ENCODE assay signal across 8 cellular contexts in genomic region chr11:117095301-117096139, GRCh38. TPM values are rescaled to one million over a fixed set of nuclear protein-coding genes. Genes with fewer than 3 reads are reported as not detected.
DNase-seq lines count a peak whose midpoint lies in the region; ATAC-seq lines count a peak whose summit lies in the region.

No MANE protein-coding gene starts in this region.

- peak overlapping the region; percentile 77 to 96 (median 93) for H3K4me2 ChIP-seq in BLaER1 treated with 17β-estradiol and CSF1 and Interleukin-3, amounts not matched to agents 10 nM and 100 nM

- peaks cover 55 to 74% (median 66%) of the 10 kb centered on the region in 11 experiments for H4K20me1 ChIP-seq in BLaER1 treated with 17β-estradiol and CSF1 and Interleukin-3, amounts not matched to agents 10 nM and 100 nM

- ATAC-seq in memory B cell (ENCODE audit: low read depth) (no peak), HG03280 (IDR thresholded peaks at IDR 0.05; ENCODE audit: unreplicated experiment) (no peak), GM21786 (IDR thresholded peaks at IDR 0.05; ENCODE audit: unreplicated experiment) (no peak)

- DNase-seq in KG1 (lab: John Stamatoyannopoulos, UW) (peak; percentile 31), astrocyte of the hippocampus (ENCODE audit: low read depth, low spot score) (peak; percentile 21), memory B cell (ENCODE audit: low spot score in 2 of 2) (no peak), ureter (ENCODE audit: low spot score) (no peak)
- DNase-seq in stimulated activated CD4-positive, alpha-beta T cell treated with anti-CD3 and anti-CD28 coated beads, Interleukin-4, amount 100 ng/mL, for 4 hours, result no peak

- peak overlapping the region; percentile 100 for H3K27ac Mint-ChIP-seq in memory B cell

- H3K9me3 Mint-ChIP-seq in memory B cell, result peaks cover 4% of the 10 kb centered on the region

- H3K4me3 Mint-ChIP-seq in memory B cell, result peak overlapping the region; percentile 92

- H3K36me3 ChIP-seq in BLaER1 treated with 17β-estradiol and CSF1 and Interleukin-3, amounts not matched to agents 10 nM and 100 nM, result peaks cover 0 to 18% (median 7%) of the 10 kb centered on the region in 11 experiments; a peak in 10 of 22 replicates

- H3K27me3 Mint-ChIP-seq in memory B cell, result no peaks in the 10 kb centered on the region

- H3K4me1 Mint-ChIP-seq in memory B cell, result peaks cover 63% of the 10 kb centered on the region

- H3K36me3 Mint-ChIP-seq in memory B cell, result peaks cover 9% of the 10 kb centered on the region

- H3K27ac ChIP-seq in BLaER1 treated with 17β-estradiol and CSF1 and Interleukin-3, amounts not matched to agents 10 nM and 100 nM, result peak overlapping the region; percentile 20 to 99 (median 92); a peak in 15 of 22 replicates

- H3K27me3 ChIP-seq in BLaER1 treated with 17β-estradiol and CSF1 and Interleukin-3, amounts not matched to agents 10 nM and 100 nM, result no peaks in the 10 kb centered on the region

- peaks cover 0 to 4% (median 0%) of the 10 kb centered on the region in 11 experiments; a peak in 1 of 22 replicates for H3K9me3 ChIP-seq in BLaER1 treated with 17β-estradiol and CSF1 and Interleukin-3, amounts not matched to agents 10 nM and 100 nM (replicated peaks in 1 of 11)

- H3K9ac ChIP-seq in BLaER1 treated with 17β-estradiol and CSF1 and Interleukin-3, amounts not matched to agents 10 nM and 100 nM, result peak overlapping the region; percentile 7 to 100 (median 95); a peak in 14 of 22 replicates

- H3K4me1 ChIP-seq in BLaER1 treated with 17β-estradiol and CSF1 and Interleukin-3, amounts not matched to agents 10 nM and 100 nM, result peaks cover 46 to 59% (median 53%) of the 10 kb centered on the region in 10 experiments

- H3K4me3 ChIP-seq in BLaER1 treated with 17β-estradiol and CSF1 and Interleukin-3, amounts not matched to agents 10 nM and 100 nM, result peak overlapping the region in 9 of 10 experiments; percentile 85 to 95 (median 92); a peak in 16 of 20 replicates

RNA-seq across cellular contexts. Expression of gene SIK3, which starts 2.7 kb away (rescaled TPM):
- 56.5 TPM for total RNA-seq in ureter

RNA-seq across cellular contexts. Expression of gene PAFAH1B2, which starts 48.6 kb away (rescaled TPM):
- total RNA-seq in ureter, result 77.2 TPM

Comparison
In these comparisons a context has a peak if more than half of its experiments do, and no peak if none do; other contexts are left out.
1. DNase-seq: peak in KG1 (single experiment) and astrocyte of the hippocampus (single experiment); none in memory B cell (0 of 2), stimulated activated CD4-positive, alpha-beta T cell treated with anti-CD3 and anti-CD28 coated beads, Interleukin-4, amount 100 ng/mL, for 4 hours (0 of 2) and ureter (single experiment).